Comparison of ENCODE assay signal across 1 cellular context in genomic region chr7:82699773-82700186, GRCh38.
TF ChIP-seq lines count a peak whose summit lies in the region.

No MANE protein-coding gene starts in this region.

TF ChIP-seq in SK-N-SH, 30 proteins besides CTCF, POLR2A, EP300 and RAD21 (continued from another document):
- no peak for TF ChIP-seq IRF3 (IDR thresholded peaks at IDR 0.05; ENCODE audit: low read depth, low read length)
- TF ChIP-seq NRF1 (IDR thresholded peaks at IDR 0.05; ENCODE audit: low read depth, low read length): no peak
- peak; percentile 82 for TF ChIP-seq FOSL2 (IDR thresholded peaks at IDR 0.05; ENCODE audit: borderline replicate concordance, low read depth)
